Comparison of ENCODE assay signal across 2 cellular contexts in genomic region chr2:100739735-100740432, GRCh38.
TF ChIP-seq lines count a peak whose summit lies in the region.

No MANE protein-coding gene starts in this region.

TF ChIP-seq in SK-N-SH treated with all-trans-retinoic acid at 6 μM for 48 hours, 23 proteins besides CTCF, POLR2A, EP300 and RAD21 (continued from another document):
- TF ChIP-seq CSRNP3 (CRISPR knock-in tag; IDR thresholded peaks at IDR 0.05) (no peak), RARB (CRISPR knock-in tag; IDR thresholded peaks at IDR 0.05) (no peak), ZNF8 (CRISPR knock-in tag; IDR thresholded peaks at IDR 0.05) (no peak), ZNF565 (CRISPR knock-in tag; conservative IDR thresholded peaks at IDR 0.05; ENCODE audit: low read depth) (no peak), SNAI2 (CRISPR knock-in tag; IDR thresholded peaks at IDR 0.05) (no peak), ESRRG (CRISPR knock-in tag; IDR thresholded peaks at IDR 0.05) (no peak), POU6F1 (CRISPR knock-in tag; IDR thresholded peaks at IDR 0.05; ENCODE audit: borderline replicate concordance, low read depth) (no peak), TSHZ2 (CRISPR knock-in tag; IDR thresholded peaks at IDR 0.05) (no peak), PATZ1 (CRISPR knock-in tag; IDR thresholded peaks at IDR 0.05; ENCODE audit: borderline replicate concordance) (no peak), GLIS3 (CRISPR knock-in tag; IDR thresholded peaks at IDR 0.05) (no peak), CSDC2 (CRISPR knock-in tag; IDR thresholded peaks at IDR 0.05) (no peak), ZFP30 (CRISPR knock-in tag; IDR thresholded peaks at IDR 0.05) (no peak), ZNF70 (CRISPR knock-in tag; IDR thresholded peaks at IDR 0.05) (no peak), PPARA (CRISPR knock-in tag; IDR thresholded peaks at IDR 0.05; ENCODE audit: borderline replicate concordance) (no peak), BACH2 (CRISPR knock-in tag; IDR thresholded peaks at IDR 0.05; ENCODE audit: borderline replicate concordance) (no peak), TOX (CRISPR knock-in tag; IDR thresholded peaks at IDR 0.05; ENCODE audit: borderline replicate concordance) (no peak)

TF ChIP-seq in H1, 55 proteins besides CTCF, POLR2A, EP300 and RAD21 (continued from another document):
- TF ChIP-seq BACH1 (IDR thresholded peaks at IDR 0.05; ENCODE audit: low read length) = no peak
- TF ChIP-seq JUN (IDR thresholded peaks at IDR 0.05; ENCODE audit: low read depth, low read length) = no peak
- no peak for TF ChIP-seq CHD1 (IDR thresholded peaks at IDR 0.05; ENCODE audit: low read depth, low read length)
- no peak for TF ChIP-seq ASH2L (IDR thresholded peaks at IDR 0.05; ENCODE audit: low read length)
- TF ChIP-seq GTF2F1 (IDR thresholded peaks at IDR 0.05; ENCODE audit: borderline replicate concordance, low read depth, low read length) = no peak
- no peak for TF ChIP-seq TAF1 (IDR thresholded peaks at IDR 0.05; ENCODE audit: low read depth, low read length)
- no peak for TF ChIP-seq GABPA (IDR thresholded peaks at IDR 0.05; ENCODE audit: borderline replicate concordance, insufficient read depth, low read length)
- no peak for TF ChIP-seq SIN3A (conservative IDR thresholded peaks at IDR 0.05 in 1 of 2, IDR thresholded peaks at IDR 0.05 in 1 of 2; ENCODE audit: low read depth in 1 of 2, low read length in 2 of 2)
- no peak for TF ChIP-seq SIRT6 (IDR thresholded peaks at IDR 0.05; ENCODE audit: low read length)
- TF ChIP-seq CTBP2 (IDR thresholded peaks at IDR 0.05; ENCODE audit: borderline replicate concordance, insufficient read depth, insufficient read length, low read length) = no peak
- TF ChIP-seq CHD7 (IDR thresholded peaks at IDR 0.05; ENCODE audit: insufficient replicate concordance, low read length) = no peak
- no peak for TF ChIP-seq SP4 (IDR thresholded peaks at IDR 0.05; ENCODE audit: low read length)
- TF ChIP-seq RXRA (IDR thresholded peaks at IDR 0.05; ENCODE audit: insufficient read depth, low read depth, low read length) = no peak
- TF ChIP-seq KDM5A (IDR thresholded peaks at IDR 0.05; ENCODE audit: low read length) = no peak
- no peak for TF ChIP-seq EGR1 (IDR thresholded peaks at IDR 0.05; ENCODE audit: borderline replicate concordance, low read depth, low read length)
